1 cellular context compared by ENCODE assay signal in the genomic region with DNA sequence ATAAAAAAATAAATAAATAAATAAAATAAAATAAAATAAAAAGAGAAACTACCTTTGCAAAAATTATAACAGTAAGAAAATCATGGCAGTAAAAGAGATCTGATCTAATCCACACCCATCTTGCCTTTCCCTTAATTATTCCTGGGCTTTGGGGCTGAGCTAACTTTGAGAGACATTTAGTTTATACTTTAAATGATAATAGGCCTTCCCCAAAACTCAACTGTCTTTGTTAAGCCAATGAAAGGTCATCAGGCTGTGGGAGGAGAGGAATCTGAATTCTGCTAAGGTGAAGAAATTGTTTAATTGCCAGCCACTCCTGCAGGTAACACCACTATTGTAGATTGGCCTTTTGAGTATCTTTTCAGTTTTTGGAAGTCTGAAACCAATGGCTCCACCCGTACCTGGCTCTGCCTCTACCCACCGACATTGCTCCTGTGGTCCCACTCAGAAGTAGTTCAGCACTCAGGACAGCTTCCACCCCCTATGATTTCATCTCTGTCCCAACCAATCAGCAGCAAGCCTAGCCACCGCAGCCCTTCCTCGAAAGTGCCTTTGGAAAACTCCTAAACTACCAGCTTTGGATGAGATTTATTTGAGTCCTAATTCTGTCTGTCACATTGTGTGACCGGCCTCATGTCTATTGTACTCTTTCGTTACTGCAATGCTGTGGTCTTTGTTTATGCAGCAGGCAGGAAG.
TF ChIP-seq lines count a peak whose summit lies in the region.

No MANE protein-coding gene starts in this region.

TF ChIP-seq in K562, 482 proteins besides CTCF, POLR2A, EP300 and RAD21 (continued from another document and continues in another):
- TF ChIP-seq, protein P1, sequence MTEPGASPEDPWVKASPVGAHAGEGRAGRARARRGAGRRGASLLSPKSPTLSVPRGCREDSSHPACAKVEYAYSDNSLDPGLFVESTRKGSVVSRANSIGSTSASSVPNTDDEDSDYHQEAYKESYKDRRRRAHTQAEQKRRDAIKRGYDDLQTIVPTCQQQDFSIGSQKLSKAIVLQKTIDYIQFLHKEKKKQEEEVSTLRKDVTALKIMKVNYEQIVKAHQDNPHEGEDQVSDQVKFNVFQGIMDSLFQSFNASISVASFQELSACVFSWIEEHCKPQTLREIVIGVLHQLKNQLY (CRISPR knock-in tag; conservative IDR thresholded peaks at IDR 0.05) = no peak
- TF ChIP-seq CCNT2 (IDR thresholded peaks at IDR 0.05; ENCODE audit: borderline replicate concordance, extremely low read depth, insufficient read length, low read depth, low read length) (no peak), ZBTB7A (IDR thresholded peaks at IDR 0.05; ENCODE audit: borderline replicate concordance, control insufficient read depth, low read depth, low read length) (no peak), ZNF282 (CRISPR knock-in tag; IDR thresholded peaks at IDR 0.05) (no peak), ZNF57 (CRISPR knock-in tag; IDR thresholded peaks at IDR 0.05) (no peak), FOSL1 (tag; conservative IDR thresholded peaks at IDR 0.05) (no peak), MCM5 (IDR thresholded peaks at IDR 0.05; ENCODE audit: low read depth) (no peak), CBX1 (IDR thresholded peaks at IDR 0.05; ENCODE audit: low read depth) (no peak), ZNF165 (CRISPR knock-in tag; IDR thresholded peaks at IDR 0.05; ENCODE audit: borderline replicate concordance) (no peak), TAF9B (IDR thresholded peaks at IDR 0.05; ENCODE audit: partially characterized antibody) (no peak), MAZ (CRISPR knock-in tag; conservative IDR thresholded peaks at IDR 0.05 in 1 of 2, IDR thresholded peaks at IDR 0.05 in 1 of 2) (no peak), GATA2 (CRISPR knock-in tag; IDR thresholded peaks at IDR 0.05) (peak; percentile 23; the same call in 1 of the 2 replicates), ZNF561 (CRISPR knock-in tag; conservative IDR thresholded peaks at IDR 0.05) (no peak), DACH1 (IDR thresholded peaks at IDR 0.05; ENCODE audit: partially characterized antibody) (no peak), ZFX (CRISPR knock-in tag; IDR thresholded peaks at IDR 0.05) (no peak), ELF4 (CRISPR knock-in tag; IDR thresholded peaks at IDR 0.05) (no peak), CAMTA2 (CRISPR knock-in tag; conservative IDR thresholded peaks at IDR 0.05) (no peak), ZNF143 (CRISPR knock-in tag; IDR thresholded peaks at IDR 0.05) (no peak), RBM25 (IDR thresholded peaks at IDR 0.05; ENCODE audit: low read depth, low read length, severe bottlenecking) (peak; percentile 13), HDAC6 (IDR thresholded peaks at IDR 0.05; ENCODE audit: low read depth, low read length) (no peak), RCOR1 (IDR thresholded peaks at IDR 0.05; ENCODE audit: borderline replicate concordance in 1 of 2, low read depth in 2 of 2, low read length in 2 of 2) (peak in 1 of 2 experiments; percentile 55; a peak in 1 of 4 replicates), HDAC8 (tag; IDR thresholded peaks at IDR 0.05) (no peak), FOXP1 (CRISPR knock-in tag; IDR thresholded peaks at IDR 0.05) (no peak), TRIM28 (IDR thresholded peaks at IDR 0.05) (no peak), MTA3 (IDR thresholded peaks at IDR 0.05; ENCODE audit: borderline replicate concordance) (no peak), ZNF77 (CRISPR knock-in tag; IDR thresholded peaks at IDR 0.05) (no peak), ARNT (IDR thresholded peaks at IDR 0.05) (no peak), RAD51 (IDR thresholded peaks at IDR 0.05; ENCODE audit: borderline replicate concordance, low read depth) (no peak), JUND (IDR thresholded peaks at IDR 0.05; ENCODE audit: borderline replicate concordance, low read depth, low read length) (0 out of 2 replicates have a peak, but pooled peaks have one; percentile 26), JUND (tag; IDR thresholded peaks at IDR 0.05; ENCODE audit: borderline replicate concordance, low read depth, low read length) (peak; percentile 46; the same call in 1 of the 3 replicates)
- TF ChIP-seq, protein P2, sequence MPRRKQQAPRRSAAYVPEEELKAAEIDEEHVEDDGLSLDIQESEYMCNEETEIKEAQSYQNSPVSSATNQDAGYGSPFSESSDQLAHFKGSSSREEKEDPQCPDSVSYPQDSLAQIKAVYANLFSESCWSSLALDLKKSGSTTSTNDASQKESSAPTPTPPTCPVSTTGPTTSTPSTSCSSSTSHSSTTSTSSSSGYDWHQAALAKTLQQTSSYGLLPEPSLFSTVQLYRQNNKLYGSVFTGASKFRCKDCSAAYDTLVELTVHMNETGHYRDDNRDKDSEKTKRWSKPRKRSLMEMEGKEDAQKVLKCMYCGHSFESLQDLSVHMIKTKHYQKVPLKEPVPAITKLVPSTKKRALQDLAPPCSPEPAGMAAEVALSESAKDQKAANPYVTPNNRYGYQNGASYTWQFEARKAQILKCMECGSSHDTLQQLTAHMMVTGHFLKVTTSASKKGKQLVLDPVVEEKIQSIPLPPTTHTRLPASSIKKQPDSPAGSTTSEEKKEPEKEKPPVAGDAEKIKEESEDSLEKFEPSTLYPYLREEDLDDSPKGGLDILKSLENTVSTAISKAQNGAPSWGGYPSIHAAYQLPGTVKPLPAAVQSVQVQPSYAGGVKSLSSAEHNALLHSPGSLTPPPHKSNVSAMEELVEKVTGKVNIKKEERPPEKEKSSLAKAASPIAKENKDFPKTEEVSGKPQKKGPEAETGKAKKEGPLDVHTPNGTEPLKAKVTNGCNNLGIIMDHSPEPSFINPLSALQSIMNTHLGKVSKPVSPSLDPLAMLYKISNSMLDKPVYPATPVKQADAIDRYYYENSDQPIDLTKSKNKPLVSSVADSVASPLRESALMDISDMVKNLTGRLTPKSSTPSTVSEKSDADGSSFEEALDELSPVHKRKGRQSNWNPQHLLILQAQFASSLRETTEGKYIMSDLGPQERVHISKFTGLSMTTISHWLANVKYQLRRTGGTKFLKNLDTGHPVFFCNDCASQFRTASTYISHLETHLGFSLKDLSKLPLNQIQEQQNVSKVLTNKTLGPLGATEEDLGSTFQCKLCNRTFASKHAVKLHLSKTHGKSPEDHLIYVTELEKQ (CRISPR knock-in tag; IDR thresholded peaks at IDR 0.05) = no peak
- TF ChIP-seq, protein P3, sequence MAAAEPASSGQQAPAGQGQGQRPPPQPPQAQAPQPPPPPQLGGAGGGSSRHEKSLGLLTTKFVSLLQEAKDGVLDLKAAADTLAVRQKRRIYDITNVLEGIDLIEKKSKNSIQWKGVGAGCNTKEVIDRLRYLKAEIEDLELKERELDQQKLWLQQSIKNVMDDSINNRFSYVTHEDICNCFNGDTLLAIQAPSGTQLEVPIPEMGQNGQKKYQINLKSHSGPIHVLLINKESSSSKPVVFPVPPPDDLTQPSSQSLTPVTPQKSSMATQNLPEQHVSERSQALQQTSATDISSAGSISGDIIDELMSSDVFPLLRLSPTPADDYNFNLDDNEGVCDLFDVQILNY (CRISPR knock-in tag; IDR thresholded peaks at IDR 0.05) = no peak
- TF ChIP-seq, protein P4, sequence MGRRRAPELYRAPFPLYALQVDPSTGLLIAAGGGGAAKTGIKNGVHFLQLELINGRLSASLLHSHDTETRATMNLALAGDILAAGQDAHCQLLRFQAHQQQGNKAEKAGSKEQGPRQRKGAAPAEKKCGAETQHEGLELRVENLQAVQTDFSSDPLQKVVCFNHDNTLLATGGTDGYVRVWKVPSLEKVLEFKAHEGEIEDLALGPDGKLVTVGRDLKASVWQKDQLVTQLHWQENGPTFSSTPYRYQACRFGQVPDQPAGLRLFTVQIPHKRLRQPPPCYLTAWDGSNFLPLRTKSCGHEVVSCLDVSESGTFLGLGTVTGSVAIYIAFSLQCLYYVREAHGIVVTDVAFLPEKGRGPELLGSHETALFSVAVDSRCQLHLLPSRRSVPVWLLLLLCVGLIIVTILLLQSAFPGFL (CRISPR knock-in tag; IDR thresholded peaks at IDR 0.05) = no peak
- TF ChIP-seq, protein P5, sequence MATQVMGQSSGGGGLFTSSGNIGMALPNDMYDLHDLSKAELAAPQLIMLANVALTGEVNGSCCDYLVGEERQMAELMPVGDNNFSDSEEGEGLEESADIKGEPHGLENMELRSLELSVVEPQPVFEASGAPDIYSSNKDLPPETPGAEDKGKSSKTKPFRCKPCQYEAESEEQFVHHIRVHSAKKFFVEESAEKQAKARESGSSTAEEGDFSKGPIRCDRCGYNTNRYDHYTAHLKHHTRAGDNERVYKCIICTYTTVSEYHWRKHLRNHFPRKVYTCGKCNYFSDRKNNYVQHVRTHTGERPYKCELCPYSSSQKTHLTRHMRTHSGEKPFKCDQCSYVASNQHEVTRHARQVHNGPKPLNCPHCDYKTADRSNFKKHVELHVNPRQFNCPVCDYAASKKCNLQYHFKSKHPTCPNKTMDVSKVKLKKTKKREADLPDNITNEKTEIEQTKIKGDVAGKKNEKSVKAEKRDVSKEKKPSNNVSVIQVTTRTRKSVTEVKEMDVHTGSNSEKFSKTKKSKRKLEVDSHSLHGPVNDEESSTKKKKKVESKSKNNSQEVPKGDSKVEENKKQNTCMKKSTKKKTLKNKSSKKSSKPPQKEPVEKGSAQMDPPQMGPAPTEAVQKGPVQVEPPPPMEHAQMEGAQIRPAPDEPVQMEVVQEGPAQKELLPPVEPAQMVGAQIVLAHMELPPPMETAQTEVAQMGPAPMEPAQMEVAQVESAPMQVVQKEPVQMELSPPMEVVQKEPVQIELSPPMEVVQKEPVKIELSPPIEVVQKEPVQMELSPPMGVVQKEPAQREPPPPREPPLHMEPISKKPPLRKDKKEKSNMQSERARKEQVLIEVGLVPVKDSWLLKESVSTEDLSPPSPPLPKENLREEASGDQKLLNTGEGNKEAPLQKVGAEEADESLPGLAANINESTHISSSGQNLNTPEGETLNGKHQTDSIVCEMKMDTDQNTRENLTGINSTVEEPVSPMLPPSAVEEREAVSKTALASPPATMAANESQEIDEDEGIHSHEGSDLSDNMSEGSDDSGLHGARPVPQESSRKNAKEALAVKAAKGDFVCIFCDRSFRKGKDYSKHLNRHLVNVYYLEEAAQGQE (CRISPR knock-in tag; IDR thresholded peaks at IDR 0.05; ENCODE audit: low read depth) = peak; percentile 89
- TF ChIP-seq, protein P6, sequence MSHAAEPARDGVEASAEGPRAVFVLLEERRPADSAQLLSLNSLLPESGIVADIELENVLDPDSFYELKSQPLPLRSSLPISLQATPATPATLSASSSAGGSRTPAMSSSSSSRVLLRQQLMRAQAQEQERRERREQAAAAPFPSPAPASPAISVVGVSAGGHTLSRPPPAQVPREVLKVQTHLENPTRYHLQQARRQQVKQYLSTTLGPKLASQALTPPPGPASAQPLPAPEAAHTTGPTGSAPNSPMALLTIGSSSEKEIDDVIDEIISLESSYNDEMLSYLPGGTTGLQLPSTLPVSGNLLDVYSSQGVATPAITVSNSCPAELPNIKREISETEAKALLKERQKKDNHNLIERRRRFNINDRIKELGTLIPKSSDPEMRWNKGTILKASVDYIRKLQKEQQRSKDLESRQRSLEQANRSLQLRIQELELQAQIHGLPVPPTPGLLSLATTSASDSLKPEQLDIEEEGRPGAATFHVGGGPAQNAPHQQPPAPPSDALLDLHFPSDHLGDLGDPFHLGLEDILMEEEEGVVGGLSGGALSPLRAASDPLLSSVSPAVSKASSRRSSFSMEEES (CRISPR knock-in tag; IDR thresholded peaks at IDR 0.05) = no peak
- TF ChIP-seq, protein P7, sequence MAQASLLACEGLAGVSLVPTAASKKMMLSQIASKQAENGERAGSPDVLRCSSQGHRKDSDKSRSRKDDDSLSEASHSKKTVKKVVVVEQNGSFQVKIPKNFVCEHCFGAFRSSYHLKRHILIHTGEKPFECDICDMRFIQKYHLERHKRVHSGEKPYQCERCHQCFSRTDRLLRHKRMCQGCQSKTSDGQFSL (CRISPR knock-in tag; IDR thresholded peaks at IDR 0.05) = no peak
- TF ChIP-seq, protein P7 (tag; IDR thresholded peaks at IDR 0.05) = no peak
- TF ChIP-seq, protein P8, sequence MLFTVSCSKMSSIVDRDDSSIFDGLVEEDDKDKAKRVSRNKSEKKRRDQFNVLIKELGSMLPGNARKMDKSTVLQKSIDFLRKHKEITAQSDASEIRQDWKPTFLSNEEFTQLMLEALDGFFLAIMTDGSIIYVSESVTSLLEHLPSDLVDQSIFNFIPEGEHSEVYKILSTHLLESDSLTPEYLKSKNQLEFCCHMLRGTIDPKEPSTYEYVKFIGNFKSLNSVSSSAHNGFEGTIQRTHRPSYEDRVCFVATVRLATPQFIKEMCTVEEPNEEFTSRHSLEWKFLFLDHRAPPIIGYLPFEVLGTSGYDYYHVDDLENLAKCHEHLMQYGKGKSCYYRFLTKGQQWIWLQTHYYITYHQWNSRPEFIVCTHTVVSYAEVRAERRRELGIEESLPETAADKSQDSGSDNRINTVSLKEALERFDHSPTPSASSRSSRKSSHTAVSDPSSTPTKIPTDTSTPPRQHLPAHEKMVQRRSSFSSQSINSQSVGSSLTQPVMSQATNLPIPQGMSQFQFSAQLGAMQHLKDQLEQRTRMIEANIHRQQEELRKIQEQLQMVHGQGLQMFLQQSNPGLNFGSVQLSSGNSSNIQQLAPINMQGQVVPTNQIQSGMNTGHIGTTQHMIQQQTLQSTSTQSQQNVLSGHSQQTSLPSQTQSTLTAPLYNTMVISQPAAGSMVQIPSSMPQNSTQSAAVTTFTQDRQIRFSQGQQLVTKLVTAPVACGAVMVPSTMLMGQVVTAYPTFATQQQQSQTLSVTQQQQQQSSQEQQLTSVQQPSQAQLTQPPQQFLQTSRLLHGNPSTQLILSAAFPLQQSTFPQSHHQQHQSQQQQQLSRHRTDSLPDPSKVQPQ (CRISPR knock-in tag; IDR thresholded peaks at IDR 0.05; ENCODE audit: borderline replicate concordance) = no peak
- TF ChIP-seq, protein P9, sequence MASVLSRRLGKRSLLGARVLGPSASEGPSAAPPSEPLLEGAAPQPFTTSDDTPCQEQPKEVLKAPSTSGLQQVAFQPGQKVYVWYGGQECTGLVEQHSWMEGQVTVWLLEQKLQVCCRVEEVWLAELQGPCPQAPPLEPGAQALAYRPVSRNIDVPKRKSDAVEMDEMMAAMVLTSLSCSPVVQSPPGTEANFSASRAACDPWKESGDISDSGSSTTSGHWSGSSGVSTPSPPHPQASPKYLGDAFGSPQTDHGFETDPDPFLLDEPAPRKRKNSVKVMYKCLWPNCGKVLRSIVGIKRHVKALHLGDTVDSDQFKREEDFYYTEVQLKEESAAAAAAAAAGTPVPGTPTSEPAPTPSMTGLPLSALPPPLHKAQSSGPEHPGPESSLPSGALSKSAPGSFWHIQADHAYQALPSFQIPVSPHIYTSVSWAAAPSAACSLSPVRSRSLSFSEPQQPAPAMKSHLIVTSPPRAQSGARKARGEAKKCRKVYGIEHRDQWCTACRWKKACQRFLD (CRISPR knock-in tag; IDR thresholded peaks at IDR 0.05) = no peak
- TF ChIP-seq, protein P10, sequence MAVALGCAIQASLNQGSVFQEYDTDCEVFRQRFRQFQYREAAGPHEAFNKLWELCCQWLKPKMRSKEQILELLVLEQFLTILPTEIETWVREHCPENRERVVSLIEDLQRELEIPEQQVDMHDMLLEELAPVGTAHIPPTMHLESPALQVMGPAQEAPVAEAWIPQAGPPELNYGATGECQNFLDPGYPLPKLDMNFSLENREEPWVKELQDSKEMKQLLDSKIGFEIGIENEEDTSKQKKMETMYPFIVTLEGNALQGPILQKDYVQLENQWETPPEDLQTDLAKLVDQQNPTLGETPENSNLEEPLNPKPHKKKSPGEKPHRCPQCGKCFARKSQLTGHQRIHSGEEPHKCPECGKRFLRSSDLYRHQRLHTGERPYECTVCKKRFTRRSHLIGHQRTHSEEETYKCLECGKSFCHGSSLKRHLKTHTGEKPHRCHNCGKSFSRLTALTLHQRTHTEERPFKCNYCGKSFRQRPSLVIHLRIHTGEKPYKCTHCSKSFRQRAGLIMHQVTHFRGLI (CRISPR knock-in tag; IDR thresholded peaks at IDR 0.05) = no peak
